Comparison of ENCODE assay signal across 1 cellular context in the genomic region with DNA sequence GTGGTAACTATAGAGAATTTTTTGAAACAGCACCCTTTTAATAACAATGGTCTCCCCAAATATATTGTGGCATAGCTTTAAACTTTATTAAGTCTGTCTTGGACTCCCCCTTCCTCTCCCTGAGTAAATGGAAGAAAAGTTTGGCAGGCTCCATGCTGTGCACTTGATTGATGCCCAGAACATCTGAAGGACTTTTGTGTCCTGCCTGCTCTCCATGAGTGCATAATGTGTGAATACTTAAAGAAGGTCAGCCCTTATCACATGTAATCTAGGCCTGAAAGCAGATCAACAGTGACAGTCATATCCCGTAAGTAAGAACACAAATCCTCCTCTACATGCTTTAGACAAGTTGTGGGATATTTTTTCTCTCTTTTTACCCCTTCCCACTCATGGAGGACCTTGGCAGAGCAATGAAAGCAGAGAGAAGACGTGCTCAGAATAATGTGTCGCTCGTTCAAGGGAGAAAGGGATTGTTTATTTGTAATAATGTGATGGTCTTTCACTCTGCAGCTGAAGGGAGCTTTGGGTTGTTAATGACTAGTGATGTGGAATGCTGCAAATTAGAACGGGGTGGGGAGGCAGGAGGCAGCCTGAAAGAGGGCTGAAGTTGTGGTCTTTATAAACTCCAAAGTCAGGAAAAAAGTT.
TF ChIP-seq lines count a peak whose summit lies in the region.

No MANE protein-coding gene starts in this region.

TF ChIP-seq in WTC11, 78 proteins besides CTCF, POLR2A, EP300 and RAD21 (continued from another document):
- TF ChIP-seq, protein P1, sequence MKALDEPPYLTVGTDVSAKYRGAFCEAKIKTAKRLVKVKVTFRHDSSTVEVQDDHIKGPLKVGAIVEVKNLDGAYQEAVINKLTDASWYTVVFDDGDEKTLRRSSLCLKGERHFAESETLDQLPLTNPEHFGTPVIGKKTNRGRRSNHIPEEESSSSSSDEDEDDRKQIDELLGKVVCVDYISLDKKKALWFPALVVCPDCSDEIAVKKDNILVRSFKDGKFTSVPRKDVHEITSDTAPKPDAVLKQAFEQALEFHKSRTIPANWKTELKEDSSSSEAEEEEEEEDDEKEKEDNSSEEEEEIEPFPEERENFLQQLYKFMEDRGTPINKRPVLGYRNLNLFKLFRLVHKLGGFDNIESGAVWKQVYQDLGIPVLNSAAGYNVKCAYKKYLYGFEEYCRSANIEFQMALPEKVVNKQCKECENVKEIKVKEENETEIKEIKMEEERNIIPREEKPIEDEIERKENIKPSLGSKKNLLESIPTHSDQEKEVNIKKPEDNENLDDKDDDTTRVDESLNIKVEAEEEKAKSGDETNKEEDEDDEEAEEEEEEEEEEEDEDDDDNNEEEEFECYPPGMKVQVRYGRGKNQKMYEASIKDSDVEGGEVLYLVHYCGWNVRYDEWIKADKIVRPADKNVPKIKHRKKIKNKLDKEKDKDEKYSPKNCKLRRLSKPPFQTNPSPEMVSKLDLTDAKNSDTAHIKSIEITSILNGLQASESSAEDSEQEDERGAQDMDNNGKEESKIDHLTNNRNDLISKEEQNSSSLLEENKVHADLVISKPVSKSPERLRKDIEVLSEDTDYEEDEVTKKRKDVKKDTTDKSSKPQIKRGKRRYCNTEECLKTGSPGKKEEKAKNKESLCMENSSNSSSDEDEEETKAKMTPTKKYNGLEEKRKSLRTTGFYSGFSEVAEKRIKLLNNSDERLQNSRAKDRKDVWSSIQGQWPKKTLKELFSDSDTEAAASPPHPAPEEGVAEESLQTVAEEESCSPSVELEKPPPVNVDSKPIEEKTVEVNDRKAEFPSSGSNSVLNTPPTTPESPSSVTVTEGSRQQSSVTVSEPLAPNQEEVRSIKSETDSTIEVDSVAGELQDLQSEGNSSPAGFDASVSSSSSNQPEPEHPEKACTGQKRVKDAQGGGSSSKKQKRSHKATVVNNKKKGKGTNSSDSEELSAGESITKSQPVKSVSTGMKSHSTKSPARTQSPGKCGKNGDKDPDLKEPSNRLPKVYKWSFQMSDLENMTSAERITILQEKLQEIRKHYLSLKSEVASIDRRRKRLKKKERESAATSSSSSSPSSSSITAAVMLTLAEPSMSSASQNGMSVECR (CRISPR knock-in tag; IDR thresholded peaks at IDR 0.05; ENCODE audit: borderline replicate concordance) = no peak
- TF ChIP-seq NFE2L1 (CRISPR knock-in tag; IDR thresholded peaks at IDR 0.05) (no peak), ETV6 (CRISPR knock-in tag; IDR thresholded peaks at IDR 0.05) (no peak)
- TF ChIP-seq, protein P2, sequence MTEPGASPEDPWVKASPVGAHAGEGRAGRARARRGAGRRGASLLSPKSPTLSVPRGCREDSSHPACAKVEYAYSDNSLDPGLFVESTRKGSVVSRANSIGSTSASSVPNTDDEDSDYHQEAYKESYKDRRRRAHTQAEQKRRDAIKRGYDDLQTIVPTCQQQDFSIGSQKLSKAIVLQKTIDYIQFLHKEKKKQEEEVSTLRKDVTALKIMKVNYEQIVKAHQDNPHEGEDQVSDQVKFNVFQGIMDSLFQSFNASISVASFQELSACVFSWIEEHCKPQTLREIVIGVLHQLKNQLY (CRISPR knock-in tag; IDR thresholded peaks at IDR 0.05) = no peak
TF ChIP-seq in WTC11: peak in this region for 0.
